In the genomic region with DNA sequence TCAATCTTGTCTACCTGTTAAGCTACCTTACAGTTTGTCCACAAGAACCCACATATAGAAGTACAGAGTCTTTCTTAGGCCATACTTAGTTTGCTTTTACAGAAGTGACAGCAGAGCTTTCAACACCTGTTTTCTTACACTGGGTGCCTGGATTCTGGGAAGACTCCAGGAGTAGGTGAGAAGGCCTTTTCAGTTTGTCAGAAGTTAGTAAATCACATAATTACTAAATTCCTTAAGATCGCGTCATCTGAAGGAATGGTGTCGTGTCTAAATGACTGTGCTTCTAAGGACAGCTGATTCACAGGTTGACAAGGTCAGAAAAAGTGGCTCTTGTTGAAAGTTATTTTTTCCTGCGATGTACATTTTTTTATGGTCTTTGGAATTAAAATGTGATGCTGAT, we compare ENCODE assay signal across 24 cellular contexts.
DNase-seq lines count a peak whose midpoint lies in the region; ATAC-seq, FAIRE-seq and TF ChIP-seq lines count a peak whose summit lies in the region.
"Had no signal": no experiment of that assay in that cellular context is flagged by ENCODE, and none has a peak within 500 bp of the region (broad histone marks: within the 10 kb centered on the region; RNA-seq: fewer than 3 reads in every experiment).

No MANE protein-coding gene starts in this region.

- peak overlapping the region; percentile 83 for H3K4me2 ChIP-seq in GM23338
- H3K4me2 ChIP-seq in PC-3 (ENCODE audit: low read length), result no peak overlapping the region
- H3K4me2 ChIP-seq in H1 (ENCODE audit: insufficient read depth in 1 of 2, low read depth in 2 of 2, low read length in 2 of 2), result peak overlapping the region in 1 of 2 experiments; percentile 5; a peak in 1 of 4 replicates
- H3K4me2 ChIP-seq in trophoblast cell (ENCODE audit: low read length), result no peak overlapping the region

- H2AFZ ChIP-seq in GM23338 (no peak overlapping the region), PC-3 (ENCODE audit: low read length) (no peak overlapping the region), H1 (ENCODE audit: low read length) (no peak overlapping the region), trophoblast cell (ENCODE audit: insufficient read depth, low read length, poor library complexity) (no peak overlapping the region)

- H2BK15ac ChIP-seq in H1 (ENCODE audit: low read length), result no peak overlapping the region

- peaks cover 46% of the 10 kb centered on the region for H3K36me3 ChIP-seq in GM23338 (ENCODE audit: insufficient read depth)
- H3K36me3 ChIP-seq in PC-3 (ENCODE audit: low read depth, low read length), result no peaks in the 10 kb centered on the region
- H3K36me3 ChIP-seq in H1 (ENCODE audit: control insufficient read depth in 2 of 4, insufficient read depth in 4 of 4, low read length in 3 of 4), result peaks cover 0 to 43% (median 17%) of the 10 kb centered on the region in 4 experiments; a peak in 3 of 8 replicates
- no peaks in the 10 kb centered on the region for H3K36me3 ChIP-seq in trophoblast cell (ENCODE audit: control insufficient read depth in 1 of 2, insufficient read depth in 2 of 2, low read length in 2 of 2)
- H3K36me3 ChIP-seq: brain microvascular endothelial cell, colonic mucosa, heart right ventricle, vagina had no signal

- H3K27me3 ChIP-seq in GM23338 (ENCODE audit: insufficient read depth) (no peaks in the 10 kb centered on the region), PC-3 (ENCODE audit: low read length) (no peaks in the 10 kb centered on the region), H1 (replicated peaks in 1 of 4; ENCODE audit: control insufficient read depth in 3 of 4, extremely low read depth in 1 of 4, insufficient read depth in 3 of 4, low read length in 3 of 4) (no peaks in the 10 kb centered on the region), trophoblast cell (ENCODE audit: insufficient read depth, low read length) (no peaks in the 10 kb centered on the region)
- H3K27me3 ChIP-seq: brain microvascular endothelial cell, colonic mucosa, heart right ventricle, vagina had no signal

- no peak for TF ChIP-seq POLR2A in H1 (IDR thresholded peaks at IDR 0.05; ENCODE audit: control extremely low read depth in 1 of 2, low read depth in 2 of 2, low read length in 2 of 2)

- H3K79me2 ChIP-seq in GM23338 (replicated peaks; ENCODE audit: insufficient read depth), result peaks cover 61% of the 10 kb centered on the region
- H3K79me2 ChIP-seq in PC-3 (ENCODE audit: low read length), result no peaks in the 10 kb centered on the region
- peaks cover 0 to 33% of the 10 kb centered on the region in 2 experiments; a peak in 2 of 4 replicates for H3K79me2 ChIP-seq in H1 (ENCODE audit: control insufficient read depth in 1 of 2, insufficient read depth in 2 of 2, low read length in 2 of 2)
- no peaks in the 10 kb centered on the region for H3K79me2 ChIP-seq in trophoblast cell (ENCODE audit: control insufficient read depth, insufficient read depth, low read length, poor library complexity)

- no peak overlapping the region for H3K27ac Mint-ChIP-seq in GM23338
- H3K27ac Mint-ChIP-seq: activated CD4-positive, alpha-beta memory T cell treated with anti-CD3 and anti-CD28 coated beads for 36 hours; activated naive CD8-positive, alpha-beta T cell treated with anti-CD3 and anti-CD28 coated beads, Interleukin-2, amount 50 U/mL, for 24 hours; CD14-positive monocyte; immature natural killer cell; stimulated activated memory B cell treated with anti-CD40 and anti-IgM and Interleukin-4, amounts not matched to agents 10 μg/mL and 1 μg/mL and 100 μg/mL, for 72 hours had no signal

- POLR2A ChIA-PET in PC-3 (lab: Charles Lee; ENCODE audit: unreplicated experiment) (no interaction called here), H1 (lab: Charles Lee; ENCODE audit: partially characterized antibody) (interaction anchor here (0.7 to 5.4 kb wide), 4 partner anchors 9 to 160 kb away, joined by 3 to 44 read pairs (median 4); no protein-coding TSS in a partner anchor)

- WGBS in H1 (ENCODE audit: extremely low coverage in 1 of 2, insufficient coverage in 1 of 2, insufficient read length in 1 of 2, insufficient replicate concordance in 2 of 2, low coverage in 1 of 2, low lambda C conversion rate in 2 of 2, missing lambda C conversion rate in 1 of 2), 2 experiments, result 90% methylated on average over 4 of the region's 4 CpGs; no CpG with 5 or more reads in 1 of the 2 experiments
- no CpG with 5 or more reads among the region's 4 CpGs for WGBS in trophoblast cell (ENCODE audit: extremely low coverage, insufficient coverage, insufficient read length)

- H3K9me2 ChIP-seq in GM23338 (ENCODE audit: insufficient read depth) (no peaks in the 10 kb centered on the region), PC-3 (replicated peaks; ENCODE audit: low read length) (no peaks in the 10 kb centered on the region)

- no peak overlapping the region for H2BK12ac ChIP-seq in H1 (ENCODE audit: low read depth, low read length)
- no peak overlapping the region for H2BK12ac ChIP-seq in trophoblast cell (ENCODE audit: low read length)

- no peak for DNase-seq in GM23338 (ENCODE audit: low spot score)
- peak; percentile 30 for DNase-seq in PC-3
- DNase-seq in H1 (ENCODE audit: low read depth in 1 of 2, low spot score in 2 of 2), result no peak
- peak; percentile 70 to 96 for DNase-seq in trophoblast cell
- DNase-seq in NCI-H2081 (lab: John Stamatoyannopoulos, UW), result no peak
- no peak for DNase-seq in NCI-H1105 (lab: John Stamatoyannopoulos, UW)
- DNase-seq: activated CD4-positive, alpha-beta memory T cell treated with anti-CD3 and anti-CD28 coated beads for 36 hours; activated CD4-positive, CD25-positive, alpha-beta regulatory T cell; activated effector memory CD4-positive, alpha-beta T cell treated with Interleukin-2 at 50 U/mL for 16 hours; activated naive CD8-positive, alpha-beta T cell treated with anti-CD3 and anti-CD28 coated beads, Interleukin-2, amount 50 U/mL, for 24 hours; brain microvascular endothelial cell; colonic mucosa; GF-D8; heart right ventricle; immature natural killer cell; Kasumi-1; NCI-H446 treated with DMSO at 0.1 percent for 48 hours; small intestine; T-helper 9 cell had no signal

- no peak for TF ChIP-seq RAD21 in H1 (IDR thresholded peaks at IDR 0.05 in 1 of 2, conservative IDR thresholded peaks at IDR 0.05 in 1 of 2; ENCODE audit: low read depth in 2 of 2, low read length in 2 of 2)

- H3K4ac ChIP-seq in H1 (replicated peaks; ENCODE audit: insufficient read length, low read depth, low read length) (no peak overlapping the region), trophoblast cell (ENCODE audit: low read depth, low read length) (no peak overlapping the region)

- no peak overlapping the region for H4K8ac ChIP-seq in H1 (ENCODE audit: extremely low read depth, insufficient read depth, low read length)
- H4K8ac ChIP-seq in trophoblast cell (ENCODE audit: low read depth, low read length), result no peak overlapping the region

- no peak overlapping the region for H3K4me3 Mint-ChIP-seq in GM23338
- H3K4me3 Mint-ChIP-seq: activated CD4-positive, alpha-beta memory T cell treated with anti-CD3 and anti-CD28 coated beads for 36 hours; activated naive CD8-positive, alpha-beta T cell treated with anti-CD3 and anti-CD28 coated beads, Interleukin-2, amount 50 U/mL, for 24 hours; CD14-positive monocyte; immature natural killer cell; stimulated activated memory B cell treated with anti-CD40 and anti-IgM and Interleukin-4, amounts not matched to agents 10 μg/mL and 1 μg/mL and 100 μg/mL, for 72 hours had no signal

- H3K79me1 ChIP-seq in H1 (ENCODE audit: low read depth, low read length) (no peaks in the 10 kb centered on the region; the same call in 1 of the 2 replicates), trophoblast cell (ENCODE audit: low read length) (no peaks in the 10 kb centered on the region)

- no peak overlapping the region for H3K14ac ChIP-seq in H1 (ENCODE audit: insufficient read length)
- H3K14ac ChIP-seq in trophoblast cell (ENCODE audit: low read length), result no peak overlapping the region

- no peak overlapping the region for H3K18ac ChIP-seq in H1 (ENCODE audit: extremely low read depth, low read length)
- no peak overlapping the region for H3K18ac ChIP-seq in trophoblast cell (ENCODE audit: low read length)

- ATAC-seq in GM23338 (no peak), PC-3 (no peak), HG03108 (IDR thresholded peaks at IDR 0.05; ENCODE audit: unreplicated experiment) (no peak), HG03457 (IDR thresholded peaks at IDR 0.05; ENCODE audit: unreplicated experiment) (no peak)
- ATAC-seq: activated naive CD8-positive, alpha-beta T cell treated with anti-CD3 and anti-CD28 coated beads, Interleukin-2, amount 50 U/mL, for 24 hours; heart right ventricle; stimulated activated memory B cell treated with anti-CD40 and anti-IgM and Interleukin-4, amounts not matched to agents 10 μg/mL and 1 μg/mL and 100 μg/mL, for 72 hours had no signal

- CTCF ChIA-PET in PC-3 (lab: Charles Lee), result no interaction called here
- CTCF ChIA-PET in H1 (lab: Charles Lee; ENCODE audit: partially characterized antibody), result interaction anchor here (0.9 kb wide), 1 partner anchor 25 kb away, joined by 3 read pairs; no protein-coding TSS in a partner anchor

- H2BK120ac ChIP-seq in H1 (replicated peaks; ENCODE audit: low read depth, low read length) (no peak overlapping the region), trophoblast cell (ENCODE audit: insufficient read depth, low read length, poor library complexity) (no peak overlapping the region)

- no peak overlapping the region for H4K91ac ChIP-seq in H1 (replicated peaks; ENCODE audit: insufficient read length, low read length)
- no peak overlapping the region for H4K91ac ChIP-seq in trophoblast cell (ENCODE audit: low read depth, low read length)

- no peak for TF ChIP-seq EP300 in H1 (IDR thresholded peaks at IDR 0.05; ENCODE audit: borderline replicate concordance in 1 of 2, low read depth in 2 of 2, low read length in 2 of 2)

- no peak overlapping the region for H3K56ac ChIP-seq in H1 (replicated peaks; ENCODE audit: insufficient read length, low read depth, low read length)

- no TSS peak for BruUV-seq in PC-3 (replicated peaks; lab: Mats Ljungman, UMichigan)

- H3K27me3 Mint-ChIP-seq in GM23338 (ENCODE audit: insufficient read depth, low read depth, poor library complexity), result peaks cover 6% of the 10 kb centered on the region
- H3K27me3 Mint-ChIP-seq: activated CD4-positive, alpha-beta memory T cell treated with anti-CD3 and anti-CD28 coated beads for 36 hours; activated naive CD8-positive, alpha-beta T cell treated with anti-CD3 and anti-CD28 coated beads, Interleukin-2, amount 50 U/mL, for 24 hours had no signal

- peaks cover 50% of the 10 kb centered on the region for H3K36me3 Mint-ChIP-seq in GM23338 (ENCODE audit: low read depth)
- H3K36me3 Mint-ChIP-seq: activated CD4-positive, alpha-beta memory T cell treated with anti-CD3 and anti-CD28 coated beads for 36 hours; CD14-positive monocyte; immature natural killer cell; stimulated activated memory B cell treated with anti-CD40 and anti-IgM and Interleukin-4, amounts not matched to agents 10 μg/mL and 1 μg/mL and 100 μg/mL, for 72 hours had no signal

- H3K9me3 Mint-ChIP-seq in GM23338, result peaks cover 18% of the 10 kb centered on the region
- H3K9me3 Mint-ChIP-seq: activated CD4-positive, alpha-beta memory T cell treated with anti-CD3 and anti-CD28 coated beads for 36 hours; activated naive CD8-positive, alpha-beta T cell treated with anti-CD3 and anti-CD28 coated beads, Interleukin-2, amount 50 U/mL, for 24 hours; immature natural killer cell; stimulated activated memory B cell treated with anti-CD40 and anti-IgM and Interleukin-4, amounts not matched to agents 10 μg/mL and 1 μg/mL and 100 μg/mL, for 72 hours had no signal

- no peak overlapping the region for H4K5ac ChIP-seq in H1 (ENCODE audit: insufficient read length, low read depth, low read length)

- H3K9me3 ChIP-seq in PC-3 (ENCODE audit: low read length) (no peaks in the 10 kb centered on the region), H1 (ENCODE audit: insufficient read depth in 2 of 2, low read depth in 1 of 2, low read length in 1 of 2) (peaks cover 2 to 7% of the 10 kb centered on the region in 2 experiments; a peak in 3 of 4 replicates), trophoblast cell (ENCODE audit: insufficient read depth, low read depth, low read length) (no peaks in the 10 kb centered on the region)
- H3K9me3 ChIP-seq: colonic mucosa, vagina had no signal

- intact Hi-C loops in PC-3 (cut with micrococcal nuclease), result no loop called here

- H4K12ac ChIP-seq in trophoblast cell (ENCODE audit: low read depth, low read length), result no peak overlapping the region

- H3K4me1 ChIP-seq in GM23338 (ENCODE audit: insufficient read depth) (peaks cover 51% of the 10 kb centered on the region), PC-3 (ENCODE audit: insufficient read depth, low read length) (no peaks in the 10 kb centered on the region), H1 (replicated peaks in 1 of 4; ENCODE audit: control insufficient read depth in 3 of 4, insufficient read depth in 4 of 4, low read length in 3 of 4) (peaks cover 3 to 8% (median 5%) of the 10 kb centered on the region in 4 experiments; a peak in 5 of 7 replicates), trophoblast cell (ENCODE audit: control insufficient read depth in 1 of 2, insufficient read depth in 2 of 2, low read length in 2 of 2) (no peaks in the 10 kb centered on the region)
- H3K4me1 ChIP-seq: colonic mucosa, heart right ventricle, vagina had no signal

- TF ChIP-seq CTCF in GM23338 (conservative IDR thresholded peaks at IDR 0.05; ENCODE audit: low read depth in 2 of 2), result no peak
- no peak for TF ChIP-seq CTCF in PC-3 (conservative IDR thresholded peaks at IDR 0.05; ENCODE audit: low read depth, low read length)
- TF ChIP-seq CTCF in H1 (IDR thresholded peaks at IDR 0.05; ENCODE audit: control extremely low read depth in 1 of 3, insufficient read depth in 1 of 3, low read depth in 1 of 3, low read length in 3 of 3), result no peak

- H3K9ac ChIP-seq in PC-3 (ENCODE audit: low read length), result no peak overlapping the region
- H3K9ac ChIP-seq in H1 (replicated peaks in 1 of 4; ENCODE audit: extremely low read depth in 1 of 4, low read depth in 3 of 4, low read length in 3 of 4), result no peak overlapping the region
- no peak overlapping the region for H3K9ac ChIP-seq in trophoblast cell (ENCODE audit: low read length)

- H2BK20ac ChIP-seq in H1 (ENCODE audit: low read length), result no peak overlapping the region

- H3F3A ChIP-seq in GM23338 (replicated peaks; ENCODE audit: low read depth) (peaks cover 26% of the 10 kb centered on the region; the same call in 1 of the 2 replicates), PC-3 (ENCODE audit: low read length, unreplicated experiment) (no peaks in the 10 kb centered on the region)

- peaks cover 42% of the 10 kb centered on the region for H3K4me1 Mint-ChIP-seq in GM23338
- H3K4me1 Mint-ChIP-seq: immature natural killer cell had no signal

- H3K4me3 ChIP-seq in GM23338 (peak overlapping the region; percentile 51), PC-3 (ENCODE audit: low read length) (no peak overlapping the region), H1 (ENCODE audit: extremely low read depth in 1 of 4, insufficient read depth in 2 of 4, low read depth in 3 of 4, low read length in 4 of 4) (no peak overlapping the region), trophoblast cell (ENCODE audit: low read depth, low read length) (no peak overlapping the region)
- H3K4me3 ChIP-seq: colonic mucosa, heart right ventricle, vagina had no signal

- FAIRE-seq in H1 (lab: Jason Lieb, UNC), result peak; percentile 45
- FAIRE-seq: small intestine had no signal

- no peak overlapping the region for H2AK5ac ChIP-seq in H1 (ENCODE audit: low read depth, low read length)
- H2AK5ac ChIP-seq in trophoblast cell (ENCODE audit: low read length), result no peak overlapping the region

- no peaks in the 10 kb centered on the region; the same call in 1 of the 2 replicates for H4K20me1 ChIP-seq in GM23338 (replicated peaks; ENCODE audit: insufficient read depth)
- H4K20me1 ChIP-seq in PC-3 (ENCODE audit: low read length), result no peaks in the 10 kb centered on the region
- H4K20me1 ChIP-seq in H1 (replicated peaks in 1 of 2; ENCODE audit: control insufficient read depth in 1 of 2, insufficient read depth in 2 of 2, low read length in 2 of 2), result no peaks in the 10 kb centered on the region

- H3K27ac ChIP-seq in GM23338 (ENCODE audit: low read depth) (peak overlapping the region; percentile 85), PC-3 (ENCODE audit: low read length) (no peak overlapping the region), H1 (ENCODE audit: low read depth, low read length) (no peak overlapping the region), trophoblast cell (ENCODE audit: low read depth, low read length) (no peak overlapping the region)
- H3K27ac ChIP-seq: brain microvascular endothelial cell, colonic mucosa, heart right ventricle, vagina had no signal

- H3K23ac ChIP-seq in H1 (ENCODE audit: insufficient read length) (no peak overlapping the region), trophoblast cell (ENCODE audit: low read length) (no peak overlapping the region)

- H3K23me2 ChIP-seq in H1 (ENCODE audit: low read depth, low read length), result no peaks in the 10 kb centered on the region

- no peak overlapping the region for H2BK5ac ChIP-seq in H1 (ENCODE audit: low read depth, low read length)
- no peak overlapping the region for H2BK5ac ChIP-seq in trophoblast cell (ENCODE audit: low read depth, low read length, poor library complexity)

Comparison
In these comparisons a context has a peak if more than half of its experiments do, and no peak if none do; other contexts are left out.
1. DNase-seq: peak in PC-3 (single experiment) and trophoblast cell (2 of 2); none in GM23338 (single experiment), H1 (0 of 2), NCI-H2081 (0 of 2) and NCI-H1105 (single experiment).